ENCODE assay signal across 15 cellular contexts in genomic region chr3:158166223-158166622, GRCh38. TPM values are rescaled to one million over a fixed set of nuclear protein-coding genes. Genes with fewer than 3 reads are reported as not detected.
DNase-seq lines count a peak whose midpoint lies in the region; ATAC-seq and TF ChIP-seq lines count a peak whose summit lies in the region.
"Had no signal": no experiment of that assay in that cellular context is flagged by ENCODE, and none has a peak within 500 bp of the region (broad histone marks: within the 10 kb centered on the region; RNA-seq: fewer than 3 reads in every experiment).

No MANE protein-coding gene starts in this region.

- peak; percentile 1 for DNase-seq in NCI-H69 (lab: John Stamatoyannopoulos, UW)
- DNase-seq in SK-N-SH, result peak; percentile 21
- peak; percentile 28 for DNase-seq in fibroblast of mammary gland (ENCODE audit: low read depth)
- no peak for DNase-seq in Ammon's horn (ENCODE audit: low spot score)
- DNase-seq: BE2C; CD4-positive, alpha-beta T cell; CD8-positive, alpha-beta memory T cell; DMS 273 treated with DMSO at 0.1 percent for 48 hours; DMS79; GF-D8; H7 had no signal

- H3K79me2 ChIP-seq in SK-N-SH (ENCODE audit: insufficient read depth), result peaks cover 20% of the 10 kb centered on the region

- H3K4me1 ChIP-seq in SK-N-SH (ENCODE audit: control insufficient read depth in 1 of 2, insufficient read depth in 2 of 2, low read depth in 1 of 2, low read length in 1 of 2), result peaks cover 18 to 47% of the 10 kb centered on the region in 2 experiments

- no peaks in the 10 kb centered on the region; the same call in 1 of the 2 replicates for H4K20me1 ChIP-seq in SK-N-SH (ENCODE audit: insufficient read depth)

- ATAC-seq in HG03025 (IDR thresholded peaks at IDR 0.05; ENCODE audit: low FRiP score, unreplicated experiment), result no peak
- ATAC-seq in GM21367 (IDR thresholded peaks at IDR 0.05; ENCODE audit: unreplicated experiment), result no peak

- TF ChIP-seq CTCF in SK-N-SH (IDR thresholded peaks at IDR 0.05) (no peak), fibroblast of mammary gland (conservative IDR thresholded peaks at IDR 0.05; ENCODE audit: control insufficient read depth, insufficient read depth, low read depth, low read length) (no peak)

- peaks cover 0 to 4% of the 10 kb centered on the region in 2 experiments for H3K36me3 ChIP-seq in SK-N-SH (replicated peaks in 1 of 2; ENCODE audit: control insufficient read depth in 1 of 2, insufficient read depth in 2 of 2, low read length in 1 of 2)
- H3K36me3 ChIP-seq: BE2C had no signal

- H3K27me3 ChIP-seq in SK-N-SH (ENCODE audit: insufficient read depth), result no peaks in the 10 kb centered on the region
- H3K27me3 ChIP-seq: BE2C had no signal

- H3K4me3 ChIP-seq in SK-N-SH (ENCODE audit: low read depth in 2 of 2, low read length in 1 of 2), result no peak overlapping the region
- no peak overlapping the region for H3K4me3 ChIP-seq in fibroblast of mammary gland (ENCODE audit: control insufficient read depth, low read depth, low read length)
- H3K4me3 ChIP-seq: BLaER1 treated with 17β-estradiol and CSF1 and Interleukin-3, amounts not matched to agents 10 nM and 100 nM; GM23248 had no signal

- peak in 1 of 2 experiments; percentile 93; a peak in 2 of 4 replicates for TF ChIP-seq EP300 in SK-N-SH (IDR thresholded peaks at IDR 0.05; ENCODE audit: borderline replicate concordance in 1 of 2, low read depth in 1 of 2, low read length in 1 of 2)

- H2AFZ ChIP-seq in SK-N-SH (ENCODE audit: low read depth), result no peak overlapping the region
- H2AFZ ChIP-seq: GM23248 had no signal

- no peak for TF ChIP-seq RAD21 in SK-N-SH (IDR thresholded peaks at IDR 0.05; ENCODE audit: low read length)

- POLR2A ChIA-PET in SK-N-SH (lab: Yijun Ruan, JAX), result interaction anchor here (1.6 kb wide), 1 partner anchor 56 kb away, joined by 6 read pairs; the partner anchor contains the start of gene RSRC1

- H3K9me2 ChIP-seq in SK-N-SH, result peaks cover 3% of the 10 kb centered on the region; the same call in 1 of the 2 replicates

- peaks cover 33% of the 10 kb centered on the region for H3F3A ChIP-seq in SK-N-SH (replicated peaks; ENCODE audit: insufficient read depth)

- peak overlapping the region; percentile 13; the same call in 1 of the 2 replicates for H3K4me2 ChIP-seq in SK-N-SH

- H3K27ac ChIP-seq in SK-N-SH (ENCODE audit: low read depth in 2 of 2, low read length in 1 of 2), result peak overlapping the region; percentile 41 to 85; a peak in 3 of 4 replicates
- H3K27ac ChIP-seq: BLaER1 treated with 17β-estradiol and CSF1 and Interleukin-3, amounts not matched to agents 10 nM and 100 nM; GM23248 had no signal

- H3K9me3 ChIP-seq in SK-N-SH, result no peaks in the 10 kb centered on the region
- H3K9me3 ChIP-seq: BE2C; BLaER1 treated with 17β-estradiol and CSF1 and Interleukin-3, amounts not matched to agents 10 nM and 100 nM had no signal

- CTCF ChIA-PET in SK-N-SH (lab: Yijun Ruan, JAX), result interaction anchor here (0.8 to 1.5 kb wide), 3 partner anchors 268 to 633 kb away, joined by 3 to 4 read pairs (median 3); no protein-coding TSS in a partner anchor

- 25% methylated on average over 2 of the region's 2 CpGs for WGBS in SK-N-SH (ENCODE audit: low lambda C conversion rate)

- H3K9ac ChIP-seq in SK-N-SH, result no peak overlapping the region
- H3K9ac ChIP-seq: BLaER1 treated with 17β-estradiol and CSF1 and Interleukin-3, amounts not matched to agents 10 nM and 100 nM; GM23248 had no signal

TF ChIP-seq in SK-N-SH, 30 proteins besides CTCF, POLR2A, EP300 and RAD21:
- TF ChIP-seq RCOR1 (IDR thresholded peaks at IDR 0.05; ENCODE audit: low read length), result peak; percentile 60
- no peak for TF ChIP-seq ELF1 (IDR thresholded peaks at IDR 0.05)
- no peak for TF ChIP-seq MEF2A (IDR thresholded peaks at IDR 0.05; ENCODE audit: borderline replicate concordance, low read depth)
- 0 out of 2 replicates have a peak, but pooled peaks have one; percentile 42 for TF ChIP-seq FOXJ3 (CRISPR knock-in tag; IDR thresholded peaks at IDR 0.05)
- TF ChIP-seq ZBTB33 (IDR thresholded peaks at IDR 0.05; ENCODE audit: borderline replicate concordance, low read depth), result no peak
- peak; percentile 50 for TF ChIP-seq TEAD4 (IDR thresholded peaks at IDR 0.05; ENCODE audit: borderline replicate concordance, insufficient read depth)
- 0 out of 2 replicates have a peak, but pooled peaks have one; percentile 24 for TF ChIP-seq JUND (IDR thresholded peaks at IDR 0.05)
- peak; percentile 88 for TF ChIP-seq TCF12 (IDR thresholded peaks at IDR 0.05)
- peak; percentile 72; the same call in 1 of the 2 replicates for TF ChIP-seq POLR2AphosphoS5 (IDR thresholded peaks at IDR 0.05; ENCODE audit: low read depth, low read length)
- TF ChIP-seq GATA2 (CRISPR knock-in tag; IDR thresholded peaks at IDR 0.05), result peak; percentile 31; the same call in 1 of the 2 replicates

RNA-seq across cellular contexts. Expression of gene RSRC1, which starts 56.3 kb away (rescaled TPM):
- 4.4 and 4.5 TPM in 2 replicates for polyA plus RNA-seq in SK-N-SH (2012; rRNA removed)
- polyA plus RNA-seq in SK-N-SH (2012; cell fraction: cytosol; rRNA removed), result 8.6 and 10.9 TPM in 2 replicates
- polyA plus RNA-seq in SK-N-SH (2012; cell fraction: nucleus; rRNA removed), result 2.7 and 5.1 TPM in 2 replicates
